18 cellular contexts compared by ENCODE assay signal in the genomic region with DNA sequence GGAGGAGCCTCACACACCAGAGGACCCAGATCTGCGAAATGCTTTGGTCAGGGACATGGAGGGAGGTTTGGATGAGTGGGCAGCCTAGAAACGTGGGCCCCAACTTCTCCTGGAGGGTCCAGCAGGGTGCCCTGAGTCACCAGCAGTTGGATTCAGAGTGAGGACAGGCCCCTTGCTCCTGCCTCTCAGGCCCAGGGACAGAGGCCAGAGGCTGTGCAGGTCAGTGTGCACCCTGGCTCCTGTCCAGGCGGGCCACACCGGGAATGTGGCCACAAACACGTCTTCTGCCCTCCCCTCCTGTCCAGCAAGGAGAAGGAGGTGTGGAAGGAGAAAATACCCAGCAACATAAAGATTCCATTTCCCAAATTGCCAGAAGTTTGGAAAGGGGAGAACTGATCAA. TPM values are rescaled to one million over a fixed set of nuclear protein-coding genes. Genes with fewer than 3 reads are reported as not detected.
DNase-seq lines count a peak whose midpoint lies in the region; ATAC-seq and TF ChIP-seq lines count a peak whose summit lies in the region.
"Had no signal": no experiment of that assay in that cellular context is flagged by ENCODE, and none has a peak within 500 bp of the region (broad histone marks: within the 10 kb centered on the region; RNA-seq: fewer than 3 reads in every experiment).

No MANE protein-coding gene starts in this region.

- no peak for DNase-seq in heart left ventricle
- no peak for DNase-seq in right atrium auricular region (ENCODE audit: low spot score)
- DNase-seq in RWPE1 (ENCODE audit: low spot score): no peak
- DNase-seq in esophagus muscularis mucosa (ENCODE audit: extremely low spot score): peak; percentile 34
- no peak for DNase-seq in medulla oblongata (ENCODE audit: extremely low spot score)
- DNase-seq: BE2C; CD8-positive, alpha-beta memory T cell; DMS53; Karpas-422; NCI-H1436 treated with DMSO at 0.1 percent for 48 hours; NCI-H2029; NCI-H345; NCI-H524 treated with DMSO at 0.1 percent for 48 hours; PC-3 had no signal

- H3K36me3 ChIP-seq in heart left ventricle (peaks cover 0 to 12% (median 3%) of the 10 kb centered on the region in 9 donors), right atrium auricular region (peaks cover 53% of the 10 kb centered on the region), esophagus muscularis mucosa (peaks cover 3 to 35% (median 11%) of the 10 kb centered on the region in 4 donors), subcutaneous abdominal adipose tissue (ENCODE audit: control insufficient read depth in 5 of 5, insufficient read depth in 5 of 5, low read length in 5 of 5) (peaks cover 10 to 21% (median 17%) of the 10 kb centered on the region in 5 donors)

- TF ChIP-seq CTCF in heart left ventricle (IDR thresholded peaks at IDR 0.05): no peak
- no peak for TF ChIP-seq CTCF in right atrium auricular region (IDR thresholded peaks at IDR 0.05)
- no peak for TF ChIP-seq CTCF in RWPE1 (conservative IDR thresholded peaks at IDR 0.05; ENCODE audit: low read depth)
- TF ChIP-seq CTCF in esophagus muscularis mucosa (IDR thresholded peaks at IDR 0.05): no peak

- no peaks in the 10 kb centered on the region for H3K27me3 ChIP-seq in heart left ventricle
- H3K27me3 ChIP-seq in right atrium auricular region: no peaks in the 10 kb centered on the region
- H3K27me3 ChIP-seq in esophagus muscularis mucosa: no peaks in the 10 kb centered on the region
- H3K27me3 ChIP-seq in subcutaneous abdominal adipose tissue (ENCODE audit: control insufficient read depth in 5 of 5, insufficient read depth in 4 of 5, low read length in 5 of 5): no peaks in the 10 kb centered on the region
- H3K27me3 ChIP-seq: BE2C, SJSA1 had no signal

- H3K4me3 ChIP-seq in heart left ventricle (no peak overlapping the region), right atrium auricular region (no peak overlapping the region), esophagus muscularis mucosa (no peak overlapping the region), subcutaneous abdominal adipose tissue (ENCODE audit: low read depth in 1 of 5, low read length in 5 of 5) (peak overlapping the region in 1 of 5 donors; percentile 0)
- H3K4me3 ChIP-seq: SJSA1 had no signal

- no peak overlapping the region for H3K9ac ChIP-seq in subcutaneous abdominal adipose tissue (ENCODE audit: low read length in 5 of 5)

- no peak for TF ChIP-seq EP300 in esophagus muscularis mucosa (IDR thresholded peaks at IDR 0.05)

- CTCF ChIA-PET in RWPE1 (lab: Yijun Ruan, JAX): no interaction called here

- H3K4me1 ChIP-seq in heart left ventricle (peaks cover 0 to 40% (median 16%) of the 10 kb centered on the region in 12 donors), right atrium auricular region (peaks cover 0 to 47% of the 10 kb centered on the region in 2 donors), esophagus muscularis mucosa (peaks cover 44 to 87% (median 76%) of the 10 kb centered on the region in 4 donors), subcutaneous abdominal adipose tissue (ENCODE audit: control insufficient read depth in 5 of 5, insufficient read depth in 5 of 5, low read length in 5 of 5) (peaks cover 2 to 74% (median 20%) of the 10 kb centered on the region in 5 donors)
- H3K4me1 ChIP-seq: BE2C had no signal

- no peaks in the 10 kb centered on the region for H3K9me3 ChIP-seq in heart left ventricle
- no peaks in the 10 kb centered on the region for H3K9me3 ChIP-seq in right atrium auricular region
- H3K9me3 ChIP-seq in esophagus muscularis mucosa: no peaks in the 10 kb centered on the region
- no peaks in the 10 kb centered on the region for H3K9me3 ChIP-seq in subcutaneous abdominal adipose tissue (ENCODE audit: control insufficient read depth in 5 of 5, low read length in 5 of 5)
- H3K9me3 ChIP-seq: BE2C, SJSA1 had no signal

- peak in 3 of 4 donors; percentile 19 to 30 (median 27) for ATAC-seq in heart left ventricle
- no peak for ATAC-seq in GM21360 (IDR thresholded peaks at IDR 0.05; ENCODE audit: unreplicated experiment)
- no peak for ATAC-seq in HG02938 (IDR thresholded peaks at IDR 0.05; ENCODE audit: unreplicated experiment)
- ATAC-seq: PC-3 had no signal

- intact Hi-C loops in heart left ventricle (cut with DNase I): no loop called here
- intact Hi-C loops in esophagus muscularis mucosa (cut with DNase I): no loop called here

- WGBS in heart left ventricle, 4 donors: 48 to 58% (median 57%) methylated on average over 5 of the region's 5 CpGs
- 55% methylated on average over 4 of the region's 5 CpGs for WGBS in esophagus muscularis mucosa

- TF ChIP-seq POLR2A in heart left ventricle (IDR thresholded peaks at IDR 0.05) (no peak), esophagus muscularis mucosa (IDR thresholded peaks at IDR 0.05; ENCODE audit: low read depth) (no peak)

- no peak overlapping the region for H3K27ac ChIP-seq in heart left ventricle
- H3K27ac ChIP-seq in right atrium auricular region: no peak overlapping the region
- H3K27ac ChIP-seq in RWPE1: peak overlapping the region; percentile 59
- H3K27ac ChIP-seq in esophagus muscularis mucosa (replicated peaks in 1 of 4): no peak overlapping the region
- H3K27ac ChIP-seq in subcutaneous abdominal adipose tissue (ENCODE audit: low read depth, low read length): peak overlapping the region; percentile 42
- H3K27ac ChIP-seq: SJSA1 had no signal

- POLR2A ChIA-PET in RWPE1 (lab: Yijun Ruan, JAX; ENCODE audit: low non-redundant PET): no interaction called here

RNA-seq across cellular contexts. Expression of a gene that starts 19.4 kb away (rescaled TPM):
- total RNA-seq in heart left ventricle (10 to 100 TPM in 7 of 9 donors, 1 to 10 TPM in 2; 6.5 to 54.9 (median 14.4) TPM), right atrium auricular region (10 to 100 TPM; 21.2 to 57.6 TPM), esophagus muscularis mucosa (10 to 100 TPM; 46.4 to 95.3 (median 63.7) TPM)
- 10 to 100 TPM in 1 of 2 donors, 1 to 10 TPM in 1; 3.4 to 42.9 TPM for polyA plus RNA-seq in heart left ventricle

Comparison
In these comparisons a context has a peak if more than half of its experiments do, and no peak if none do; other contexts are left out.
1. ATAC-seq: peak in heart left ventricle (3 of 4); none in GM21360 (single experiment) and HG02938 (single experiment).
2. H3K27ac ChIP-seq: peak in RWPE1 (single experiment) and subcutaneous abdominal adipose tissue (single experiment); none in heart left ventricle (0 of 12), right atrium auricular region (0 of 2) and esophagus muscularis mucosa (0 of 4).